19 cellular contexts compared by ENCODE assay signal in genomic region chr11:27697679-27698275, GRCh38. TPM values are rescaled to one million over a fixed set of nuclear protein-coding genes. Genes with fewer than 3 reads are reported as not detected.
A peak's percentile ranks its signal among the peaks of the same experiment; 100 is the strongest.
DNase-seq lines count a peak whose midpoint lies in the region; ATAC-seq and TF ChIP-seq lines count a peak whose summit lies in the region.
"Had no signal": no experiment of that assay in that cellular context is flagged by ENCODE, and none has a peak within 500 bp of the region (broad histone marks: within the 10 kb centered on the region; RNA-seq: fewer than 3 reads in every experiment).

No MANE protein-coding gene starts in this region.

- H3K4me3 Mint-ChIP-seq in osteocyte (ENCODE audit: unreplicated experiment) = peak overlapping the region; percentile 86

- intact Hi-C loops in PC-3 (cut with micrococcal nuclease) = loop anchor here (2.0 to 5.0 kb wide), 3 partner anchors 1005 to 1585 kb away; no protein-coding TSS in a partner anchor

- TF ChIP-seq CTCF in PC-3 (conservative IDR thresholded peaks at IDR 0.05; ENCODE audit: low read depth, low read length) = no peak
- TF ChIP-seq CTCF in osteocyte (IDR thresholded peaks at IDR 0.05) = no peak

- H4K20me1 ChIP-seq in PC-3 (ENCODE audit: low read length) = no peaks in the 10 kb centered on the region

- no peaks in the 10 kb centered on the region for H3K36me3 Mint-ChIP-seq in osteocyte (ENCODE audit: unreplicated experiment)

- peaks cover 62% of the 10 kb centered on the region for H3K79me2 ChIP-seq in PC-3 (ENCODE audit: low read length)

- peak overlapping the region; percentile 92 for H3K4me2 ChIP-seq in PC-3 (ENCODE audit: low read length)

- peaks cover 31% of the 10 kb centered on the region for H3K4me1 ChIP-seq in PC-3 (ENCODE audit: insufficient read depth, low read length)

- H3K9me3 Mint-ChIP-seq in osteocyte (ENCODE audit: unreplicated experiment) = no peaks in the 10 kb centered on the region

- no TSS peak for BruUV-seq in PC-3 (replicated peaks; lab: Mats Ljungman, UMichigan)

- peak overlapping the region; percentile 52; the same call in 1 of the 2 replicates for H3K9ac ChIP-seq in PC-3 (ENCODE audit: low read length)
- H3K9ac ChIP-seq: BLaER1 treated with 17β-estradiol and CSF1 and Interleukin-3, amounts not matched to agents 10 nM and 100 nM had no signal

- POLR2A ChIA-PET in PC-3 (lab: Charles Lee; ENCODE audit: unreplicated experiment) = no interaction called here

- H3K9me2 ChIP-seq in PC-3 (replicated peaks; ENCODE audit: low read length) = no peaks in the 10 kb centered on the region

- H3K27ac ChIP-seq in PC-3 (ENCODE audit: low read length) = no peak overlapping the region
- H3K27ac ChIP-seq: BLaER1 treated with 17β-estradiol and CSF1 and Interleukin-3, amounts not matched to agents 10 nM and 100 nM; colonic mucosa; prostate gland had no signal

- peak overlapping the region; percentile 95; the same call in 1 of the 2 replicates for H2AFZ ChIP-seq in PC-3 (ENCODE audit: low read length)

- H3K36me3 ChIP-seq in PC-3 (ENCODE audit: low read depth, low read length) = no peaks in the 10 kb centered on the region
- H3K36me3 ChIP-seq: BLaER1 treated with 17β-estradiol and CSF1 and Interleukin-3, amounts not matched to agents 10 nM and 100 nM; colonic mucosa; prostate gland had no signal

- H3K27me3 ChIP-seq in PC-3 (ENCODE audit: low read length) = no peaks in the 10 kb centered on the region

- CTCF ChIA-PET in PC-3 (lab: Charles Lee) = interaction anchor here (0.6 kb wide), 2 partner anchors 1645 to 1650 kb away, joined by 4 to 8 read pairs; no protein-coding TSS in a partner anchor

- H3K27ac Mint-ChIP-seq in osteocyte (ENCODE audit: unreplicated experiment) = peak overlapping the region; percentile 27

- H3K4me3 ChIP-seq in PC-3 (ENCODE audit: low read length) = peak overlapping the region; percentile 79
- H3K4me3 ChIP-seq: colonic mucosa, prostate gland had no signal

- no peaks in the 10 kb centered on the region for H3K27me3 Mint-ChIP-seq in osteocyte (ENCODE audit: unreplicated experiment)

- H3F3A ChIP-seq in PC-3 (ENCODE audit: low read length, unreplicated experiment) = no peaks in the 10 kb centered on the region

- peak; percentile 62 for DNase-seq in EH (ENCODE audit: low read depth)
- no peak for DNase-seq in PC-3
- DNase-seq in fibroblast of peridontal ligament (ENCODE audit: extremely low read depth) = peak; percentile 38
- no peak for DNase-seq in osteocyte (ENCODE audit: extremely low spot score, unreplicated experiment)
- DNase-seq in T1000 (lab: John Stamatoyannopoulos, UW) = no peak
- no peak for DNase-seq in MV-4-11 (lab: John Stamatoyannopoulos, UW)
- DNase-seq in activated CD4-positive, alpha-beta T cell treated with anti-CD3 and anti-CD28 coated beads, Interleukin-2, amount 50 U/mL, for 48 hours = no peak
- DNase-seq in globus pallidus (ENCODE audit: low spot score) = no peak
- DNase-seq: activated CD4-positive, alpha-beta T cell treated with anti-CD3 and anti-CD28 coated beads, Interleukin-2, amount 50 U/mL, for 4 hours; colonic mucosa; glutamatergic neuron; left cardiac atrium; MM.1S; NCI-H2081 treated with DMSO at 0.1 percent for 48 hours; NCI-H526 treated with DMSO at 0.1 percent for 48 hours; stimulated activated CD4-positive, alpha-beta T cell treated with anti-CD3 and anti-CD28 coated beads, Interleukin-2, amount 100 ng/mL, for 24 hours had no signal

- ATAC-seq in PC-3 = no peak
- ATAC-seq: HepG2, left cardiac atrium had no signal

- no peaks in the 10 kb centered on the region for H3K9me3 ChIP-seq in PC-3 (ENCODE audit: low read length)
- H3K9me3 ChIP-seq: BLaER1 treated with 17β-estradiol and CSF1 and Interleukin-3, amounts not matched to agents 10 nM and 100 nM; colonic mucosa; prostate gland had no signal

- peaks cover 47% of the 10 kb centered on the region for H3K4me1 Mint-ChIP-seq in osteocyte (ENCODE audit: unreplicated experiment)

RNA-seq across cellular contexts. Expression of gene BDNF, which starts 2.5 kb away (rescaled TPM):
- total RNA-seq in PC-3 (2014; rRNA removed) (3.4 and 3.8 TPM in 2 replicates), osteocyte (4.2 and 4.9 TPM in 2 replicates)

Comparison
In these comparisons a context has a peak if more than half of its experiments do, and no peak if none do; other contexts are left out.
1. DNase-seq: peak in EH (single experiment) and fibroblast of peridontal ligament (single experiment); none in PC-3 (single experiment), osteocyte (single experiment), T1000 (single experiment), MV-4-11 (single experiment), activated CD4-positive, alpha-beta T cell treated with anti-CD3 and anti-CD28 coated beads, Interleukin-2, amount 50 U/mL, for 48 hours (0 of 2) and globus pallidus (single experiment).